ENCODE assay signal across 15 cellular contexts in the genomic region with DNA sequence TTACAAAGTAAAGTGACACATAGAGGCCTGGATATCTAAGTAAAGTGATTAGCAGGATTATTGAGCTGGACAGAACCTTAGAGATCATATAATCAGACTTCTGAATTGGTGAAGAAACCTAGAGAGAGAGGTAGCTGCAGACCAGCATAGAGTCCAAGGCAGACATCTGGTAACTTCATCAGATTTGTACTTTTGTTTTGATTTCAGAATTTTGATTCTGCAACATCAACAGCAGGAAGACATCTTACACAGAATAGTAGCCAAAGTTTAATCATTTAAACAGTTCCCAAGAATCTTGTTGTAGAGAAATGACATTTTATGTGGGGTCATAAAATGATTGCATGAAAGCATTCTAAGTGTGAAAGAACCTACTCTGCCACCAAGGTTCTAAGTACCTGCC. TPM values are rescaled to one million over a fixed set of nuclear protein-coding genes. Genes with fewer than 3 reads are reported as not detected.
DNase-seq lines count a peak whose midpoint lies in the region; ATAC-seq and TF ChIP-seq lines count a peak whose summit lies in the region.
"Had no signal": no experiment of that assay in that cellular context is flagged by ENCODE, and none has a peak within 500 bp of the region (broad histone marks: within the 10 kb centered on the region; RNA-seq: fewer than 3 reads in every experiment).

No MANE protein-coding gene starts in this region.

- H2BK5ac ChIP-seq in mesenchymal stem cell (ENCODE audit: low read depth, low read length, poor library complexity, severe bottlenecking) = no peak overlapping the region

- no peak overlapping the region for H2BK120ac ChIP-seq in mesenchymal stem cell (ENCODE audit: low read depth, low read length)

- no peak overlapping the region for H3K4ac ChIP-seq in mesenchymal stem cell (ENCODE audit: low read depth in 1 of 2, low read length in 2 of 2)

- H4K8ac ChIP-seq in mesenchymal stem cell (ENCODE audit: low read length) = no peak overlapping the region

- peaks cover 10 to 29% of the 10 kb centered on the region in 2 donors for H3K4me1 Mint-ChIP-seq in effector memory CD8-positive, alpha-beta T cell (ENCODE audit: low read depth in 2 of 2)

- H3K36me3 Mint-ChIP-seq in effector memory CD8-positive, alpha-beta T cell (ENCODE audit: insufficient read depth) = peaks cover 56% of the 10 kb centered on the region

- POLR2A ChIA-PET in Panc1 (lab: Charles Lee) = interaction anchor here (0.6 kb wide), 1 partner anchor 115 kb away, joined by 5 read pairs; no protein-coding TSS in a partner anchor

- H3K4me1 ChIP-seq in Panc1 (ENCODE audit: control insufficient read depth, insufficient read depth, low read length) (peaks cover 21% of the 10 kb centered on the region; the same call in 1 of the 2 replicates), mesenchymal stem cell (ENCODE audit: control insufficient read depth, insufficient read depth, low read depth, low read length) (no peaks in the 10 kb centered on the region), thoracic aorta (ENCODE audit: control insufficient read depth in 1 of 2, low read depth in 2 of 2) (peaks cover 29 to 45% of the 10 kb centered on the region in 2 donors), Peyer's patch (peaks cover 0 to 16% (median 0%) of the 10 kb centered on the region in 4 donors)

- no peak overlapping the region for H2AFZ ChIP-seq in mesenchymal stem cell (ENCODE audit: low read depth, low read length)

- H2AK5ac ChIP-seq in mesenchymal stem cell (ENCODE audit: low read length, severe bottlenecking) = no peak overlapping the region

- intact Hi-C loops in Panc1 (cut with micrococcal nuclease; ENCODE audit: unreplicated experiment) = loop anchor here (5.0 kb wide), 2 partner anchors 94 to 149 kb away; a partner anchor contains a TSS

- H4K91ac ChIP-seq in mesenchymal stem cell (ENCODE audit: low read length) = no peak overlapping the region

- no peak overlapping the region for H3K14ac ChIP-seq in mesenchymal stem cell (ENCODE audit: low read length in 2 of 2)

- H3K4me3 Mint-ChIP-seq in effector memory CD8-positive, alpha-beta T cell = no peak overlapping the region
- H3K4me3 Mint-ChIP-seq: activated naive CD4-positive, alpha-beta T cell treated with anti-CD3 and anti-CD28 coated beads, Interleukin-2, amount 50 U/mL, for 24 hours had no signal

- peak overlapping the region in 1 of 2 experiments; percentile 21 for H2BK12ac ChIP-seq in mesenchymal stem cell (ENCODE audit: low read length in 2 of 2)

- TF ChIP-seq CTCF in Panc1 (IDR thresholded peaks at IDR 0.05) = no peak
- TF ChIP-seq CTCF in thoracic aorta (IDR thresholded peaks at IDR 0.05) = no peak
- TF ChIP-seq CTCF in Peyer's patch (IDR thresholded peaks at IDR 0.05) = no peak

- H3K23ac ChIP-seq in mesenchymal stem cell (ENCODE audit: low read length in 2 of 2) = no peak overlapping the region

- no peaks in the 10 kb centered on the region for H3K9me3 Mint-ChIP-seq in effector memory CD8-positive, alpha-beta T cell
- H3K9me3 Mint-ChIP-seq: activated naive CD4-positive, alpha-beta T cell treated with anti-CD3 and anti-CD28 coated beads, Interleukin-2, amount 50 U/mL, for 24 hours had no signal

- H3K4me3 ChIP-seq in Panc1 (ENCODE audit: low read depth in 2 of 2, low read length in 2 of 2) (no peak overlapping the region), mesenchymal stem cell (ENCODE audit: insufficient read depth in 1 of 2, low read depth in 1 of 2, low read length in 2 of 2) (peak overlapping the region in 1 of 2 experiments; percentile 11), thoracic aorta (no peak overlapping the region), Peyer's patch (no peak overlapping the region)

- no peak for ATAC-seq in Panc1
- no peak for ATAC-seq in effector memory CD8-positive, alpha-beta T cell (replicated peaks)
- no peak for ATAC-seq in thoracic aorta (ENCODE audit: insufficient number of reproducible peaks, low FRiP score, low read depth)

- peak overlapping the region; percentile 52 for H3K9ac ChIP-seq in mesenchymal stem cell (ENCODE audit: low read length)

- no peak for TF ChIP-seq POLR2A in Peyer's patch (IDR thresholded peaks at IDR 0.05)

- no peaks in the 10 kb centered on the region for H3K9me3 ChIP-seq in Panc1 (ENCODE audit: control insufficient read depth, insufficient read depth, low read depth, low read length)
- no peaks in the 10 kb centered on the region for H3K9me3 ChIP-seq in mesenchymal stem cell (ENCODE audit: control insufficient read depth, low read length)
- no peaks in the 10 kb centered on the region for H3K9me3 ChIP-seq in thoracic aorta
- no peaks in the 10 kb centered on the region for H3K9me3 ChIP-seq in Peyer's patch

- no peak overlapping the region for H3K18ac ChIP-seq in mesenchymal stem cell (ENCODE audit: low read depth in 1 of 2, low read length in 2 of 2)

- in situ Hi-C loops in Panc1 (cut with HindIII; ENCODE audit: low pct_unique_long_range_greater_than_20kb, low sequenced_read_pairs) = no loop called here

- CTCF ChIA-PET in Panc1 (lab: Charles Lee) = interaction anchor here (0.6 to 1.5 kb wide), 9 partner anchors 10 to 335 kb away, joined by 3 to 11 read pairs (median 5); a partner anchor contains a TSS

- H3K27ac ChIP-seq in Panc1 (ENCODE audit: low read length) = peak overlapping the region; percentile 70; the same call in 1 of the 2 replicates
- no peak overlapping the region for H3K27ac ChIP-seq in mesenchymal stem cell (ENCODE audit: low read length, poor library complexity, severe bottlenecking)
- H3K27ac ChIP-seq in thoracic aorta = peak overlapping the region; percentile 4 to 62
- peak overlapping the region in 2 of 4 donors; percentile 8 to 34 for H3K27ac ChIP-seq in Peyer's patch

- no peaks in the 10 kb centered on the region for H3K27me3 Mint-ChIP-seq in effector memory CD8-positive, alpha-beta T cell
- H3K27me3 Mint-ChIP-seq: activated naive CD4-positive, alpha-beta T cell treated with anti-CD3 and anti-CD28 coated beads, Interleukin-2, amount 50 U/mL, for 24 hours had no signal

- peak overlapping the region; percentile 65 to 88 for H3K27ac Mint-ChIP-seq in effector memory CD8-positive, alpha-beta T cell
- H3K27ac Mint-ChIP-seq: activated naive CD4-positive, alpha-beta T cell treated with anti-CD3 and anti-CD28 coated beads, Interleukin-2, amount 50 U/mL, for 24 hours had no signal

- no peak overlapping the region for H3K4me2 ChIP-seq in mesenchymal stem cell (ENCODE audit: low read length, poor library complexity, severe bottlenecking)

- BruUV-seq in Panc1 (replicated peaks; lab: Mats Ljungman, UMichigan) = no TSS peak

- H2BK15ac ChIP-seq in mesenchymal stem cell (ENCODE audit: low read depth, poor library complexity, severe bottlenecking) = no peak overlapping the region

- peaks cover 21% of the 10 kb centered on the region for H3K79me1 ChIP-seq in mesenchymal stem cell (replicated peaks; ENCODE audit: low read length, poor library complexity, severe bottlenecking)

- H3K27me3 ChIP-seq in Panc1 (ENCODE audit: control insufficient read depth, insufficient read depth, low read length) (no peaks in the 10 kb centered on the region), mesenchymal stem cell (ENCODE audit: control insufficient read depth in 1 of 2, insufficient read depth in 1 of 2, low read length in 2 of 2) (no peaks in the 10 kb centered on the region), thoracic aorta (replicated peaks; ENCODE audit: insufficient read depth) (no peaks in the 10 kb centered on the region), Peyer's patch (no peaks in the 10 kb centered on the region)

- DNase-seq in Panc1 (ENCODE audit: low read depth, low spot score) = no peak
- no peak for DNase-seq in effector memory CD8-positive, alpha-beta T cell
- DNase-seq in mesenchymal stem cell = no peak
- DNase-seq in thoracic aorta (ENCODE audit: low spot score) = no peak
- DNase-seq in DMS153 (lab: John Stamatoyannopoulos, UW) = no peak
- DNase-seq in RPMI8226 = no peak
- no peak for DNase-seq in Peyer's patch
- no peak for DNase-seq in foreskin melanocyte
- DNase-seq: NCI-H1092; NCI-H774; occipital lobe; SIG-M5; stimulated activated CD4-positive, alpha-beta T cell treated with anti-CD3 and anti-CD28 coated beads, Interleukin-12 subunit alpha, Interleukin-12 subunit beta, amount 100 ng/mL, for 4 hours; T-helper 9 cell had no signal

- H3K36me3 ChIP-seq in Panc1 (ENCODE audit: control insufficient read depth, insufficient read depth, low read length) (peaks cover 11% of the 10 kb centered on the region; the same call in 1 of the 2 replicates), mesenchymal stem cell (ENCODE audit: control insufficient read depth in 1 of 2, insufficient read depth in 2 of 2, low read depth in 1 of 2, low read length in 2 of 2) (peaks cover 30 to 62% of the 10 kb centered on the region in 2 experiments), thoracic aorta (peaks cover 20% of the 10 kb centered on the region), Peyer's patch (peaks cover 0 to 51% (median 0%) of the 10 kb centered on the region in 3 donors)

RNA-seq across cellular contexts. Expression of a gene that starts 39.3 kb away (rescaled TPM):
- total RNA-seq in Panc1 (2021; ENCODE audit: unreplicated experiment) (33.6 TPM), thoracic aorta (10 to 100 TPM; 22.3 to 77.7 TPM), Peyer's patch (10 to 100 TPM; 44.5 to 55.4 (median 52.4) TPM)
- polyA plus RNA-seq in Panc1 (2012; ENCODE audit: insufficient read length) = 21.5 TPM
- 26.4 TPM for polyA plus RNA-seq in mesenchymal stem cell (2013, experiment 1 of 2)
- 25.9 TPM for polyA plus RNA-seq in mesenchymal stem cell (2013, experiment 2 of 2)

RNA-seq across cellular contexts. Expression of a gene that starts 39.6 kb away (rescaled TPM):
- total RNA-seq in Panc1 (2021; ENCODE audit: unreplicated experiment) (26.6 TPM), thoracic aorta (10 to 100 TPM; 12.2 to 20.1 TPM), Peyer's patch (10 to 100 TPM in 3 of 4 donors, 1 to 10 TPM in 1; 9.3 to 34.7 (median 14.8) TPM)
- polyA plus RNA-seq in Panc1 (2012; ENCODE audit: insufficient read length) = 12.9 TPM
- 7.0 TPM for polyA plus RNA-seq in mesenchymal stem cell (2013, experiment 1 of 2)
- 6.9 TPM for polyA plus RNA-seq in mesenchymal stem cell (2013, experiment 2 of 2)
